Comparison of ENCODE assay signal across 9 cellular contexts in genomic region chr10:21953585-21954057, GRCh38. TPM values are rescaled to one million over a fixed set of nuclear protein-coding genes. Genes with fewer than 3 reads are reported as not detected.
A peak's percentile ranks its signal among the peaks of the same experiment; 100 is the strongest.
DNase-seq lines count a peak whose midpoint lies in the region; ATAC-seq and TF ChIP-seq lines count a peak whose summit lies in the region.
"Had no signal": no experiment of that assay in that cellular context is flagged by ENCODE, and none has a peak within 500 bp of the region (broad histone marks: within the 10 kb centered on the region; RNA-seq: fewer than 3 reads in every experiment).

No MANE protein-coding gene starts in this region.

- no peaks in the 10 kb centered on the region for H3K9me3 ChIP-seq in lower lobe of right lung

- peak; percentile 43 for DNase-seq in NCI-H1092 treated with DMSO at 0.1 percent for 48 hours (lab: John Stamatoyannopoulos, UW)
- DNase-seq in NCI-H1092 (lab: John Stamatoyannopoulos, UW), result no peak
- DNase-seq in NCI-H526 treated with DMSO at 0.1 percent for 48 hours (lab: John Stamatoyannopoulos, UW), result peak; percentile 38
- DNase-seq in central memory CD8-positive, alpha-beta T cell (ENCODE audit: low spot score in 2 of 2), result no peak
- no peak for DNase-seq in lower lobe of right lung
- no peak for DNase-seq in GDM1 (lab: John Stamatoyannopoulos, UW)

- intact Hi-C loops in lower lobe of right lung (cut with DNase I), result no loop called here

- no peaks in the 10 kb centered on the region for H3K27me3 ChIP-seq in lower lobe of right lung (ENCODE audit: low read depth)

- no peaks in the 10 kb centered on the region for H3K36me3 Mint-ChIP-seq in central memory CD8-positive, alpha-beta T cell (ENCODE audit: insufficient read depth)
- H3K36me3 Mint-ChIP-seq: CD8-positive, alpha-beta memory T cell had no signal

- no peaks in the 10 kb centered on the region for H3K36me3 ChIP-seq in lower lobe of right lung

- H3K4me3 ChIP-seq in lower lobe of right lung, result no peak overlapping the region

- peak; percentile 55 for ATAC-seq in HG02852 (IDR thresholded peaks at IDR 0.05; ENCODE audit: unreplicated experiment)
- ATAC-seq in central memory CD8-positive, alpha-beta T cell (replicated peaks; ENCODE audit: extremely low read depth, poor library complexity, severe bottlenecking), result peak; percentile 49
- peak in 1 of 2 donors; percentile 59 for ATAC-seq in lower lobe of right lung
- ATAC-seq in HG03280 (IDR thresholded peaks at IDR 0.05; ENCODE audit: unreplicated experiment), result no peak

- H3K27ac Mint-ChIP-seq in central memory CD8-positive, alpha-beta T cell (ENCODE audit: low read depth), result no peak overlapping the region

- H3K9me3 Mint-ChIP-seq in central memory CD8-positive, alpha-beta T cell, result no peaks in the 10 kb centered on the region
- H3K9me3 Mint-ChIP-seq: CD8-positive, alpha-beta memory T cell had no signal

- no peak overlapping the region for H3K4me3 Mint-ChIP-seq in central memory CD8-positive, alpha-beta T cell
- H3K4me3 Mint-ChIP-seq: CD8-positive, alpha-beta memory T cell had no signal

- H3K27ac ChIP-seq in lower lobe of right lung, result no peak overlapping the region

- peaks cover 12% of the 10 kb centered on the region for H3K4me1 ChIP-seq in lower lobe of right lung

- no peaks in the 10 kb centered on the region for H3K27me3 Mint-ChIP-seq in central memory CD8-positive, alpha-beta T cell
- H3K27me3 Mint-ChIP-seq: CD8-positive, alpha-beta memory T cell had no signal

- peaks cover 14% of the 10 kb centered on the region for H3K4me1 Mint-ChIP-seq in central memory CD8-positive, alpha-beta T cell

- TF ChIP-seq CTCF in lower lobe of right lung (IDR thresholded peaks at IDR 0.05), result peak; percentile 43

RNA-seq across cellular contexts. Expression of gene DNAJC1, which starts 49.9 kb away (rescaled TPM):
- total RNA-seq in lower lobe of right lung, result 32.5 TPM

Comparison
In these comparisons a context has a peak if more than half of its experiments do, and no peak if none do; other contexts are left out.
1. DNase-seq: peak in NCI-H1092 treated with DMSO at 0.1 percent for 48 hours (single experiment) and NCI-H526 treated with DMSO at 0.1 percent for 48 hours (single experiment); none in NCI-H1092 (single experiment), central memory CD8-positive, alpha-beta T cell (0 of 2), lower lobe of right lung (single experiment) and GDM1 (single experiment).